In genomic region chr10:65794861-65795260, GRCh38 we compare ENCODE assay signal across 7 cellular contexts.
A peak's percentile ranks its signal among the peaks of the same experiment; 100 is the strongest.
DNase-seq lines count a peak whose midpoint lies in the region; ATAC-seq, FAIRE-seq and TF ChIP-seq lines count a peak whose summit lies in the region.
"Not testable (repeated sequence)": the region's sequence is repeated elsewhere in the genome, so short reads cannot be mapped to it uniquely, and the experiment has no call there.

No MANE protein-coding gene starts in this region.

- intact Hi-C loops in colonic mucosa (cut with DNase I), result not testable (repeated sequence)

- not testable (repeated sequence) for FAIRE-seq in A549 (lab: Jason Lieb, UNC)

- peak in 1 of 2 experiments; percentile 53 for DNase-seq in A549 (ENCODE audit: low read depth in 1 of 2, low spot score in 1 of 2)
- peak; percentile 27 for DNase-seq in DMS53 treated with DMSO at 0.1 percent for 48 hours (lab: John Stamatoyannopoulos, UW; ENCODE audit: unreplicated experiment)
- peak; percentile 46 for DNase-seq in LoVo (ENCODE audit: low spot score)
- DNase-seq in NCI-H2029 (lab: John Stamatoyannopoulos, UW), result peak; percentile 11
- peak; percentile 29 for DNase-seq in NCI-H460 (ENCODE audit: extremely low read depth, low read depth)
- DNase-seq in RPMI7951 (ENCODE audit: low read depth), result peak; percentile 46
- DNase-seq in colonic mucosa, result not testable (repeated sequence)

- peak in 1 of 2 experiments; percentile 70; a peak in 2 of 6 replicates for ATAC-seq in A549

- H3K27me3 ChIP-seq in colonic mucosa, result not testable (repeated sequence)

- H3K9me3 ChIP-seq in A549, colonic mucosa: not testable (repeated sequence)

- H3K27ac ChIP-seq in A549 (peak overlapping the region in 1 of 2 experiments; percentile 61; a peak in 2 of 6 replicates), colonic mucosa (peak overlapping the region; percentile 44)

- TF ChIP-seq EP300 in A549 (IDR thresholded peaks at IDR 0.05), result not testable (repeated sequence)

- 2% methylated on average over 19 of the region's 19 CpGs for WGBS in A549 (ENCODE audit: missing lambda C conversion rate)

- not testable (repeated sequence) for TF ChIP-seq RAD21 in A549 (conservative IDR thresholded peaks at IDR 0.05 in 1 of 2, IDR thresholded peaks at IDR 0.05 in 1 of 2)

- not testable (repeated sequence) for H3K4me1 ChIP-seq in A549, colonic mucosa

- POLR2A ChIA-PET in A549 (lab: Yijun Ruan, JAX), result not testable (repeated sequence)

- TF ChIP-seq POLR2A in A549 (IDR thresholded peaks at IDR 0.05; ENCODE audit: low read length), result not testable (repeated sequence)

- CTCF ChIA-PET in A549 (lab: Yijun Ruan, JAX), result not testable (repeated sequence)

- H3K4me2 ChIP-seq in A549, result peak overlapping the region; percentile 60

- not testable (repeated sequence) for TF ChIP-seq CTCF in A549 (IDR thresholded peaks at IDR 0.05); colonic mucosa (IDR thresholded peaks at IDR 0.05)

- peak overlapping the region; percentile 32 for H3K4me3 ChIP-seq in A549
- not testable (repeated sequence) for H3K4me3 ChIP-seq in colonic mucosa

- H3K36me3 ChIP-seq in colonic mucosa, result not testable (repeated sequence)

- not testable (repeated sequence) for H3K9ac ChIP-seq in colonic mucosa (ENCODE audit: low read depth in 2 of 2, low read length in 2 of 2)

TF ChIP-seq in A549, 52 proteins besides CTCF, POLR2A, EP300 and RAD21:
- TF ChIP-seq, protein P1, sequence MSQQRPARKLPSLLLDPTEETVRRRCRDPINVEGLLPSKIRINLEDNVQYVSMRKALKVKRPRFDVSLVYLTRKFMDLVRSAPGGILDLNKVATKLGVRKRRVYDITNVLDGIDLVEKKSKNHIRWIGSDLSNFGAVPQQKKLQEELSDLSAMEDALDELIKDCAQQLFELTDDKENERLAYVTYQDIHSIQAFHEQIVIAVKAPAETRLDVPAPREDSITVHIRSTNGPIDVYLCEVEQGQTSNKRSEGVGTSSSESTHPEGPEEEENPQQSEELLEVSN (IDR thresholded peaks at IDR 0.05; ENCODE audit: borderline replicate concordance, low read depth), result 0 out of 2 replicates have a peak, but pooled peaks have one; percentile 31
- TF ChIP-seq, protein P2, sequence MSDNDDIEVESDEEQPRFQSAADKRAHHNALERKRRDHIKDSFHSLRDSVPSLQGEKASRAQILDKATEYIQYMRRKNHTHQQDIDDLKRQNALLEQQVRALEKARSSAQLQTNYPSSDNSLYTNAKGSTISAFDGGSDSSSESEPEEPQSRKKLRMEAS (IDR thresholded peaks at IDR 0.05), result peak; percentile 36; the same call in 1 of the 2 replicates
TF ChIP-seq in A549: peak in this region for 2; not testable (repeated sequence) for 50.
